In the genomic region with DNA sequence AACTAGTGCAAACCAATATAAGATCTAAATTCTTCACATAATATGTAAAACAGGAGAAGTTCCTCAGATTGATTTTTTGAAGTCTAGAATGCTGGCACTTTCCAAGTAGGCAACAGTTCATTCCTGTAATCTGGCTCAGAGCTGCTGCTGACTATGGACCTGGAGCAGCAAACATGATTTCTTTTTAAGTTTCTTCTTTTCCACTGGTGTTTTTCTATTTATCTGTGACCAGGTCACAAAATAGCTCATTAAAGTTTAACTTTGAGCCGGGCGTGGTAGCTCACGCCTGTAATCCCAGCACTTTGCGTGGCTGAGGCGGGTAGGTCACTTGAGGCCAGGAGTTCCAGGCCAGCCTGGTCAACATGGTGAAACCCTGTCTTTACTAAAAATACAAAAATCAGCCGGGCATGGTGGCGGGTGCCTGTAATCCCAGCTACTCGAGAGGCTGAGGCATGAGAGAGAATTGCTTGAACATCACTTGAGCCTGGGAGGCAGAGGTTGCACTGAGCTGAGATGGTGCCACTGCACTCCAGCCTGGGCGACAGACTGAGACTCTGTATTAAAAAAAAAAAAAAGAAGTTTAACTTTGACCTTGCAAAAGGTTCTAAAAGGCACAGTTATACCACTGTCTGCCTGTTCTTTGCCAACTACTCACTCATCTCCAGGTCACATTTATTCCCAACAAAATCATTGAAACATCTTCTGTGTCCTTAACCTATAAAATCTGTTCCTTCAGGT, we compare ENCODE assay signal across 26 cellular contexts. TPM values are rescaled to one million over a fixed set of nuclear protein-coding genes. Genes with fewer than 3 reads are reported as not detected.
"Had no signal": no experiment of that assay in that cellular context is flagged by ENCODE, and none has a peak within 500 bp of the region (broad histone marks: within the 10 kb centered on the region; RNA-seq: fewer than 3 reads in every experiment).

No MANE protein-coding gene starts in this region.

- H3K9me2 ChIP-seq: SK-N-SH had no signal

- H3K9me3 ChIP-seq: SK-N-SH had no signal

- H3K27ac ChIP-seq: KMS-11, RWPE1 had no signal

- DNase-seq: Kasumi-1, MM.1S, MV-4-11, NCI-H1048, NCI-H1105, NCI-H1417, NCI-H1436 treated with DMSO at 0.1 percent for 48 hours, NCI-H1694, NCI-H187 treated with DMSO at 0.1 percent for 48 hours, NCI-H2029 treated with DMSO at 0.1 percent for 48 hours, NCI-H2227 treated with DMSO at 0.1 percent for 48 hours, NCI-H446, NCI-H510A, NCI-H524 treated with DMSO at 0.1 percent for 48 hours, NCI-H69, NCI-H774, SHP77, SK-N-SH, SW 1271 had no signal

- H3K4me2 ChIP-seq: KMS-11, SK-N-SH had no signal

- H3K9ac ChIP-seq: KMS-11, SK-N-SH had no signal

- H3K4me3 ChIP-seq: K562 had no signal

- ATAC-seq: K562 had no signal

RNA-seq across cellular contexts. Expression of a gene that starts 29.4 kb away (rescaled TPM):
- total RNA-seq: HT1080, M059J, SK-MEL-5 had no signal
- polyA plus RNA-seq: IgD-negative memory B cell, K562, SK-N-SH had no signal
